1 cellular context compared by ENCODE assay signal in the genomic region with DNA sequence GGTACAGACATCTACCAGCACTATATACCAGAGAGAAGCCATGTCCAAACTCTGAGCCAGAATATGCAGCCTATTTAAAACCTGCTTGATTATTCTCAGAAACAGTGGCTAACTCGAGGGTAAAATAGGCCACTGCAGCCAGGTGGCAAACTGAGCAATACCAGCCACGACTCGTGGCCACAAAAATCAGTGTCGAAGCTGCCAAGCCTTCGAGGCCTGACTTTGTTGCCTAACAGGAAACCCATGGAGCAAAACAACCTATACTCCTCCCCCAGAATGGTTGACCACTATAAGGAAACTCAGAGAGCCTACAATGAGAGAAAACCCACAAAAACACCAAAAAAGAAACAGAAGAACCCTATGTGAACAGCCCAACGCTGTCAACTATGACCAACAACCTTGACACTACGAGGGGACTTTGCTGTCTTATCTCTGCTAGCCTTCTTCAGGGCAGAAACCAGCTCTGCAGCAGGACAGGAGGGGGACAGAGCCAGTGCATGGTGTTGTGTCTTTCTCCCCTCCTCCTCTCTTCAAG.
TF ChIP-seq lines count a peak whose summit lies in the region.

No MANE protein-coding gene starts in this region.

TF ChIP-seq in IMR-90, 13 proteins besides CTCF, POLR2A, EP300 and RAD21 (continued from another document):
- no peak for TF ChIP-seq USF2 (IDR thresholded peaks at IDR 0.05; ENCODE audit: low read depth, low read length)
- no peak for TF ChIP-seq FOS (IDR thresholded peaks at IDR 0.05; ENCODE audit: low read depth, low read length)
- TF ChIP-seq BHLHE40 (IDR thresholded peaks at IDR 0.05; ENCODE audit: low read depth, low read length) = no peak
- no peak for TF ChIP-seq MAZ (IDR thresholded peaks at IDR 0.05; ENCODE audit: borderline replicate concordance, low read depth, low read length)
- TF ChIP-seq ELK1 (IDR thresholded peaks at IDR 0.05; ENCODE audit: borderline replicate concordance, low read depth, low read length) = no peak
TF ChIP-seq in IMR-90: peak in this region for 0.
